Comparison of ENCODE assay signal across 16 cellular contexts in genomic region chr20:12965880-12966270, GRCh38. TPM values are rescaled to one million over a fixed set of nuclear protein-coding genes. Genes with fewer than 3 reads are reported as not detected.
"Had no signal": no experiment of that assay in that cellular context is flagged by ENCODE, and none has a peak within 500 bp of the region (broad histone marks: within the 10 kb centered on the region; RNA-seq: fewer than 3 reads in every experiment).

No MANE protein-coding gene starts in this region.

- H3K4me1 Mint-ChIP-seq: activated B cell treated with CpG ODN at 0.5 μM for 24 hours; activated T-helper 17 cell treated with anti-CD3 and anti-CD28 coated beads, Interleukin-2, amount 50 U/mL, for 72 hours; naive B cell had no signal

- H3K36me3 Mint-ChIP-seq: activated naive CD4-positive, alpha-beta T cell treated with anti-CD3 and anti-CD28 coated beads, Interleukin-2, amount 10 ng/mL, durations not matched to agents 7 days and 5 days; naive B cell had no signal

- H3K27ac ChIP-seq: gastrocnemius medialis, heart right ventricle, lower lobe of right lung, right atrium auricular region, skin epidermis, upper lobe of right lung had no signal

- H3K9me3 Mint-ChIP-seq: activated B cell treated with CpG ODN at 0.5 μM for 24 hours; activated naive CD4-positive, alpha-beta T cell treated with anti-CD3 and anti-CD28 coated beads, Interleukin-2, amount 10 ng/mL, durations not matched to agents 7 days and 5 days; activated T-helper 17 cell treated with anti-CD3 and anti-CD28 coated beads, Interleukin-2, amount 50 U/mL, for 72 hours; naive B cell had no signal

- H3K4me3 Mint-ChIP-seq: activated B cell treated with CpG ODN at 0.5 μM for 24 hours; activated naive CD4-positive, alpha-beta T cell treated with anti-CD3 and anti-CD28 coated beads, Interleukin-2, amount 10 ng/mL, durations not matched to agents 7 days and 5 days; activated T-helper 17 cell treated with anti-CD3 and anti-CD28 coated beads, Interleukin-2, amount 50 U/mL, for 72 hours; naive B cell had no signal

- H3K27me3 Mint-ChIP-seq: activated B cell treated with CpG ODN at 0.5 μM for 24 hours; activated naive CD4-positive, alpha-beta T cell treated with anti-CD3 and anti-CD28 coated beads, Interleukin-2, amount 10 ng/mL, durations not matched to agents 7 days and 5 days; activated T-helper 17 cell treated with anti-CD3 and anti-CD28 coated beads, Interleukin-2, amount 50 U/mL, for 72 hours; naive B cell had no signal

- DNase-seq: activated B cell treated with CpG ODN at 0.5 μM for 24 hours; activated CD4-positive, alpha-beta T cell treated with anti-CD3 and anti-CD28 coated beads for 48 hours; activated CD8-positive, alpha-beta memory T cell treated with anti-CD3 and anti-CD28 coated beads for 24 hours; activated naive CD4-positive, alpha-beta T cell treated with anti-CD3 and anti-CD28 coated beads, Interleukin-2, amount 10 ng/mL, durations not matched to agents 7 days and 5 days; gastrocnemius medialis; heart right ventricle; left colon; lower lobe of right lung; naive B cell; stimulated activated CD4-positive, alpha-beta T cell treated with anti-CD3 and anti-CD28 coated beads, Interleukin-4, amount 100 ng/mL, for 4 hours; stimulated activated CD8-positive, alpha-beta memory T cell treated with anti-CD3 and anti-CD28 coated beads, Interleukin-4, amount 100 ng/mL, for 48 hours; stimulated activated naive CD8-positive, alpha-beta T cell treated with anti-CD3 and anti-CD28 coated beads, Interleukin-15, Interleukin-2, amounts not matched to agents 100 U/mL and 50 U/mL, for 24 hours; upper lobe of right lung had no signal

- H3K27ac Mint-ChIP-seq: activated B cell treated with CpG ODN at 0.5 μM for 24 hours; activated naive CD4-positive, alpha-beta T cell treated with anti-CD3 and anti-CD28 coated beads, Interleukin-2, amount 10 ng/mL, durations not matched to agents 7 days and 5 days; activated T-helper 17 cell treated with anti-CD3 and anti-CD28 coated beads, Interleukin-2, amount 50 U/mL, for 72 hours; naive B cell had no signal

RNA-seq across cellular contexts. Expression of gene SPTLC3, which starts 42.9 kb away (rescaled TPM):
- total RNA-seq: activated B cell treated with CpG ODN at 0.5 μM for 24 hours; activated T-helper 17 cell treated with anti-CD3 and anti-CD28 coated beads, Interleukin-2, amount 50 U/mL, for 72 hours had no signal
